In genomic region chr1:220741349-220741748, GRCh38 we compare ENCODE assay signal across 35 cellular contexts.
"Had no signal": no experiment of that assay in that cellular context is flagged by ENCODE, and none has a peak within 500 bp of the region (broad histone marks: within the 10 kb centered on the region; RNA-seq: fewer than 3 reads in every experiment).

No MANE protein-coding gene starts in this region.

- H3K9ac ChIP-seq: KMS-11 had no signal

- H3K4me2 ChIP-seq: KMS-11 had no signal

- H3K36me3 ChIP-seq: MG63 had no signal

- H3K4me3 ChIP-seq: MG63 had no signal

- DNase-seq: Karpas-422, Kasumi-1, MG63, MM.1S, MV-4-11, NCI-H1048, NCI-H1092, NCI-H1092 treated with DMSO at 0.1 percent for 48 hours, NCI-H1105, NCI-H1105 treated with DMSO at 0.1 percent for 48 hours, NCI-H1417, NCI-H1417 treated with DMSO at 0.1 percent for 48 hours, NCI-H1436, NCI-H1436 treated with DMSO at 0.1 percent for 48 hours, NCI-H146, NCI-H1694, NCI-H1694 treated with DMSO at 0.1 percent for 48 hours, NCI-H187, NCI-H187 treated with DMSO at 0.1 percent for 48 hours, NCI-H1930, NCI-H2029, NCI-H2029 treated with DMSO at 0.1 percent for 48 hours, NCI-H2081, NCI-H2081 treated with DMSO at 0.1 percent for 48 hours, NCI-H2107, NCI-H2171, NCI-H2171 treated with DMSO at 0.1 percent for 48 hours, NCI-H2227 treated with DMSO at 0.1 percent for 48 hours, NCI-H226, NCI-H345, NCI-H446, NCI-H446 treated with DMSO at 0.1 percent for 48 hours, NCI-H510A, NCI-H510A treated with DMSO at 0.1 percent for 48 hours had no signal

- H3K27ac ChIP-seq: KMS-11 had no signal

- H3K9me3 ChIP-seq: MG63 had no signal
